9 cellular contexts compared by ENCODE assay signal in the genomic region with DNA sequence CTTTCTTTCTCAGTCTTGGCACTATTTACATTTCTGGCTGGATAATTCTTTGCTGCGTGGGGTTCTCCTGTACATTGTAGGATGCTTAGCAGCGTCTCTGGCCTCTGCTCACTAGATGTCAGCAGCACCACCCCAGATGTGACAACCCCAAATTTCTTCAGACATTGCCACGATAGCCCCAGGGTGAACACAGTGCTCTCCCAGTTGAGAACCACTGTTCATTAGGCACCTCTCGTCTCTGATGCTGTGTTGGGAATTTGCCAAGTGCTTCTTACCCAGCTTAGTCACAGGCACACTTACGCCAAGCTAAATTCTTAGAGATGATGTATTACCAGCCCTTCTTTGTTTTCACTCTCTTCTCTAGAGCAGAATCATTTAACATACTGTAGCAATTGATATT. TPM values are rescaled to one million over a fixed set of nuclear protein-coding genes. Genes with fewer than 3 reads are reported as not detected.
DNase-seq lines count a peak whose midpoint lies in the region; ATAC-seq and TF ChIP-seq lines count a peak whose summit lies in the region.
"Had no signal": no experiment of that assay in that cellular context is flagged by ENCODE, and none has a peak within 500 bp of the region (broad histone marks: within the 10 kb centered on the region; RNA-seq: fewer than 3 reads in every experiment).

No MANE protein-coding gene starts in this region.

- POLR2A ChIA-PET in AG04450 (lab: Yijun Ruan, JAX): interaction anchor here (1.0 kb wide), 1 partner anchor 15 kb away, joined by 9 read pairs; no protein-coding TSS in a partner anchor

- CTCF ChIA-PET in AG04450 (lab: Charles Lee): interaction anchor here (0.6 to 2.4 kb wide), 3 partner anchors 15 to 79 kb away, joined by 4 to 9 read pairs (median 6); a partner anchor contains a TSS

- no peak overlapping the region for H3K4me3 ChIP-seq in AG04450 (ENCODE audit: low read depth, low read length)

- DNase-seq in AG04450 (ENCODE audit: low read depth, low spot score): peak; percentile 59
- DNase-seq in NCI-H226: peak; percentile 72
- peak; percentile 82 for DNase-seq in fibroblast of peridontal ligament (ENCODE audit: extremely low read depth)
- DNase-seq: CD4-positive, alpha-beta T cell; T-helper 2 cell had no signal

- TF ChIP-seq POLR2A in GM18505 (IDR thresholded peaks at IDR 0.05; ENCODE audit: borderline replicate concordance, extremely low read depth, insufficient read depth, insufficient read length): no peak

- no peak for TF ChIP-seq CTCF in AG04450 (IDR thresholded peaks at IDR 0.05; ENCODE audit: low read depth, low read length)

- H3K27me3 ChIP-seq in AG04450 (ENCODE audit: control insufficient read depth, insufficient read depth, low read length): no peaks in the 10 kb centered on the region
- H3K27me3 ChIP-seq: neutrophil had no signal

- no peak overlapping the region for H3K27ac ChIP-seq in AG04450 (ENCODE audit: low read depth, low read length)
- H3K27ac ChIP-seq: neutrophil had no signal

- no peaks in the 10 kb centered on the region for H3K9me3 ChIP-seq in AG04450 (ENCODE audit: control insufficient read depth, insufficient read depth, low read length)
- H3K9me3 ChIP-seq: neutrophil had no signal

- no peak for ATAC-seq in GM21737 (IDR thresholded peaks at IDR 0.05; ENCODE audit: unreplicated experiment)
- ATAC-seq in HG03095 (IDR thresholded peaks at IDR 0.05; ENCODE audit: unreplicated experiment): no peak
- ATAC-seq in GM18505 (IDR thresholded peaks at IDR 0.05; ENCODE audit: unreplicated experiment): no peak

RNA-seq across cellular contexts. Expression of a gene that starts 9.4 kb away (rescaled TPM):
- 5.7 and 6.8 TPM in 2 replicates for polyA plus RNA-seq in AG04450 (2011; rRNA removed)
- polyA minus RNA-seq in AG04450 (2011; rRNA and poly(A)+ RNA removed): 2.5 and 3.9 TPM in 2 replicates

RNA-seq across cellular contexts. Expression of a gene that starts 19.0 kb away (rescaled TPM):
- 12.8 and 18.3 TPM in 2 replicates for polyA plus RNA-seq in AG04450 (2011; rRNA removed)
- polyA minus RNA-seq in AG04450 (2011; rRNA and poly(A)+ RNA removed): 6.8 and 8.3 TPM in 2 replicates

RNA-seq across cellular contexts. Expression of a gene that starts 25.2 kb away (rescaled TPM):
- polyA plus RNA-seq in AG04450 (2011; rRNA removed): not detected in 2 replicates
- not detected in 2 replicates for polyA minus RNA-seq in AG04450 (2011; rRNA and poly(A)+ RNA removed)

RNA-seq across cellular contexts. Expression of a gene that starts 57.5 kb away (rescaled TPM):
- polyA plus RNA-seq in AG04450 (2011; rRNA removed): 0.10 TPM in 1 of 2 replicates, not detected in the other
- 0.69 and 1.3 TPM in 2 replicates for polyA minus RNA-seq in AG04450 (2011; rRNA and poly(A)+ RNA removed)
